In the genomic region with DNA sequence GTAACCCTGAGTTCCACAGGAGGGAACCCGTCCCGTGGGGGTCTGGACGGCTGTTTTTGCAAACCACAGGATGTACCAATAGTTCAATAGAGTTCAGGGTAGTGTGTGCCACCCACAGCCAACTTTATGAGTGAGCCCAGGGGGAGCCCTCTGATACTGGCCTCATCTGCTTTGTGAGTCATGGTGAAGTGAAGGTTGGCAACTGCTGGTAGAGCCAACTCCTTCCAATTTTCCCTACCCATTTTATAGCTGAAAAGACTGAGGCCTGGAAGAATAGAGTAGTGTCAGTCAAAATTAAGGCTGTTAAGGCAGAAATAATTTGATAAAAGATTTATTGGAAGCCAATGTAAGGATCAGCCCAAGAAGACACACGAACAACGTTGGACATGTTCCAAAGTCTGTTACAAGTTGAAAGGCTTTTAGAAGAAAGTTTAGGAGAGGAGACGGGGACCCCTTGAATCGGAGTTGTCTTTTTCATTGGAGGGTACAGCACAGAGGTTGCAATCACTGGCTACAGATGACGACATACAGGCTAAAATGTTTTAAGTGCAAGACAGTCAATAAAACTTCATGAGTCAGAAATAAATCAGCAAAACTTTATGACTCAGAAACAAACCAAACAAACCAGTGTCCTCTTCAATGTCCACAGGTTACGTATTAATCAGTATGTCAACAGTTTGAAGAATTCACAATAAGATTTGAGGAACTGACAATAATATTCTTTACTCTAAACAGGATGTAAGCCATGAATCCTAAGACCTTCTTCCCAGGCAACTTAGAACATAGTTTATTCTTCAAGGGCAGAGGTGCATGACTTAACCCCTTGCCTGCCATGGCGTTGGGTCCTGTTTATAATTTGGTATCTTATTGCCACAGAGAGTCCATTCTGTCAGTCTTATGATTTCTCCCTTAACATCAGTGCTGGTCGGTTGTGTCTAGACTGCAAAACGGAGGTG, we compare ENCODE assay signal across 1 cellular context.
TF ChIP-seq lines count a peak whose summit lies in the region.

No MANE protein-coding gene starts in this region.

TF ChIP-seq in A549, 52 proteins besides CTCF, POLR2A, EP300 and RAD21 (continued from another document):
- TF ChIP-seq TFCP2L1 (CRISPR knock-in tag; IDR thresholded peaks at IDR 0.05), result peak; percentile 22; the same call in 1 of the 2 replicates
- TF ChIP-seq EHF (CRISPR knock-in tag; IDR thresholded peaks at IDR 0.05), result peak; percentile 96
- peak; percentile 56; the same call in 1 of the 2 replicates for TF ChIP-seq TP53 (CRISPR knock-in tag; IDR thresholded peaks at IDR 0.05)
- TF ChIP-seq NR3C1 (IDR thresholded peaks at IDR 0.05), result no peak
- no peak for TF ChIP-seq MYC (IDR thresholded peaks at IDR 0.05; ENCODE audit: borderline replicate concordance, low read length)
- TF ChIP-seq, protein P1, sequence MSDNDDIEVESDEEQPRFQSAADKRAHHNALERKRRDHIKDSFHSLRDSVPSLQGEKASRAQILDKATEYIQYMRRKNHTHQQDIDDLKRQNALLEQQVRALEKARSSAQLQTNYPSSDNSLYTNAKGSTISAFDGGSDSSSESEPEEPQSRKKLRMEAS (IDR thresholded peaks at IDR 0.05), result peak; percentile 80
- TF ChIP-seq HOXA7 (CRISPR knock-in tag; IDR thresholded peaks at IDR 0.05), result 0 out of 2 replicates have a peak, but pooled peaks have one; percentile 79
- TF ChIP-seq HOXB13 (CRISPR knock-in tag; IDR thresholded peaks at IDR 0.05; ENCODE audit: low read depth), result peak; percentile 81
- peak; percentile 97 for TF ChIP-seq CHD4 (IDR thresholded peaks at IDR 0.05; ENCODE audit: borderline replicate concordance)
- TF ChIP-seq KDM5A (IDR thresholded peaks at IDR 0.05), result no peak
- TF ChIP-seq EHMT2 (IDR thresholded peaks at IDR 0.05; ENCODE audit: low read depth), result no peak
- TF ChIP-seq JUNB (IDR thresholded peaks at IDR 0.05), result peak; percentile 100
- TF ChIP-seq HOXB5 (CRISPR knock-in tag; IDR thresholded peaks at IDR 0.05), result peak; percentile 87
- TF ChIP-seq MAFK (IDR thresholded peaks at IDR 0.05; ENCODE audit: partially characterized antibody), result peak; percentile 95
- no peak for TF ChIP-seq RNF2 (IDR thresholded peaks at IDR 0.05; ENCODE audit: borderline replicate concordance, low read depth)
- TF ChIP-seq CBX8 (IDR thresholded peaks at IDR 0.05), result no peak
- TF ChIP-seq, protein P2, sequence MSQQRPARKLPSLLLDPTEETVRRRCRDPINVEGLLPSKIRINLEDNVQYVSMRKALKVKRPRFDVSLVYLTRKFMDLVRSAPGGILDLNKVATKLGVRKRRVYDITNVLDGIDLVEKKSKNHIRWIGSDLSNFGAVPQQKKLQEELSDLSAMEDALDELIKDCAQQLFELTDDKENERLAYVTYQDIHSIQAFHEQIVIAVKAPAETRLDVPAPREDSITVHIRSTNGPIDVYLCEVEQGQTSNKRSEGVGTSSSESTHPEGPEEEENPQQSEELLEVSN (IDR thresholded peaks at IDR 0.05; ENCODE audit: borderline replicate concordance, low read depth), result peak; percentile 15; the same call in 1 of the 2 replicates
- peak; percentile 64 for TF ChIP-seq RCOR1 (IDR thresholded peaks at IDR 0.05; ENCODE audit: low read depth, low read length)
- TF ChIP-seq NPAS2 (CRISPR knock-in tag; IDR thresholded peaks at IDR 0.05; ENCODE audit: borderline replicate concordance), result 0 out of 2 replicates have a peak, but pooled peaks have one; percentile 14
- 0 out of 2 replicates have a peak, but pooled peaks have one; percentile 2 for TF ChIP-seq NFE2L2 (conservative IDR thresholded peaks at IDR 0.05; ENCODE audit: low read length)
- TF ChIP-seq, protein P3, sequence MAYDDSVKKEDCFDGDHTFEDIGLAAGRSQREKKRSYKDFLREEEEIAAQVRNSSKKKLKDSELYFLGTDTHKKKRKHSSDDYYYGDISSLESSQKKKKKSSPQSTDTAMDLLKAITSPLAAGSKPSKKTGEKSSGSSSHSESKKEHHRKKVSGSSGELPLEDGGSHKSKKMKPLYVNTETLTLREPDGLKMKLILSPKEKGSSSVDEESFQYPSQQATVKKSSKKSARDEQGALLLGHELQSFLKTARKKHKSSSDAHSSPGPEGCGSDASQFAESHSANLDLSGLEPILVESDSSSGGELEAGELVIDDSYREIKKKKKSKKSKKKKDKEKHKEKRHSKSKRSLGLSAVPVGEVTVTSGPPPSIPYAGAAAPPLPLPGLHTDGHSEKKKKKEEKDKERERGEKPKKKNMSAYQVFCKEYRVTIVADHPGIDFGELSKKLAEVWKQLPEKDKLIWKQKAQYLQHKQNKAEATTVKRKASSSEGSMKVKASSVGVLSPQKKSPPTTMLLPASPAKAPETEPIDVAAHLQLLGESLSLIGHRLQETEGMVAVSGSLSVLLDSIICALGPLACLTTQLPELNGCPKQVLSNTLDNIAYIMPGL (CRISPR knock-in tag; IDR thresholded peaks at IDR 0.05; ENCODE audit: borderline replicate concordance), result no peak
- no peak for TF ChIP-seq CBX2 (IDR thresholded peaks at IDR 0.05; ENCODE audit: borderline replicate concordance, low read depth)
- TF ChIP-seq MAZ (IDR thresholded peaks at IDR 0.05; ENCODE audit: borderline replicate concordance, low read depth, low read length), result no peak
- TF ChIP-seq FOSB (CRISPR knock-in tag; IDR thresholded peaks at IDR 0.05), result peak; percentile 89
- peak; percentile 10 for TF ChIP-seq CHD2 (IDR thresholded peaks at IDR 0.05; ENCODE audit: low read length, partially characterized antibody)
- TF ChIP-seq GATA3 (IDR thresholded peaks at IDR 0.05; ENCODE audit: borderline replicate concordance), result peak; percentile 99
- TF ChIP-seq, protein P4, sequence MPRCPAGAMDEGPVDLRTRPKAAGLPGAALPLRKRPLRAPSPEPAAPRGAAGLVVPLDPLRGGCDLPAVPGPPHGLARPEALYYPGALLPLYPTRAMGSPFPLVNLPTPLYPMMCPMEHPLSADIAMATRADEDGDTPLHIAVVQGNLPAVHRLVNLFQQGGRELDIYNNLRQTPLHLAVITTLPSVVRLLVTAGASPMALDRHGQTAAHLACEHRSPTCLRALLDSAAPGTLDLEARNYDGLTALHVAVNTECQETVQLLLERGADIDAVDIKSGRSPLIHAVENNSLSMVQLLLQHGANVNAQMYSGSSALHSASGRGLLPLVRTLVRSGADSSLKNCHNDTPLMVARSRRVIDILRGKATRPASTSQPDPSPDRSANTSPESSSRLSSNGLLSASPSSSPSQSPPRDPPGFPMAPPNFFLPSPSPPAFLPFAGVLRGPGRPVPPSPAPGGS (IDR thresholded peaks at IDR 0.05), result peak; percentile 98
- TF ChIP-seq POLR2AphosphoS2 (conservative IDR thresholded peaks at IDR 0.05; ENCODE audit: low read length), result no peak
- peak; percentile 99 for TF ChIP-seq KDM1A (IDR thresholded peaks at IDR 0.05; ENCODE audit: low read depth)
